8 cellular contexts compared by ENCODE assay signal in genomic region chr6:148866657-148867268, GRCh38.
DNase-seq lines count a peak whose midpoint lies in the region; ATAC-seq and TF ChIP-seq lines count a peak whose summit lies in the region.
"Had no signal": no experiment of that assay in that cellular context is flagged by ENCODE, and none has a peak within 500 bp of the region (broad histone marks: within the 10 kb centered on the region; RNA-seq: fewer than 3 reads in every experiment).

No MANE protein-coding gene starts in this region.

- H3K4me1 Mint-ChIP-seq in stimulated activated effector memory CD8-positive, alpha-beta T cell treated with anti-CD3 and anti-CD28 coated beads, Interleukin-12 subunit alpha, Interleukin-12 subunit beta, amount 100 ng/mL, for 72 hours = peaks cover 64% of the 10 kb centered on the region
- H3K4me1 Mint-ChIP-seq in type B pancreatic cell (ENCODE audit: unreplicated experiment) = peaks cover 8% of the 10 kb centered on the region

- TF ChIP-seq CTCF in type B pancreatic cell (conservative IDR thresholded peaks at IDR 0.05) = no peak

- no peaks in the 10 kb centered on the region for H3K36me3 Mint-ChIP-seq in stimulated activated effector memory CD8-positive, alpha-beta T cell treated with anti-CD3 and anti-CD28 coated beads, Interleukin-12 subunit alpha, Interleukin-12 subunit beta, amount 100 ng/mL, for 72 hours
- no peaks in the 10 kb centered on the region for H3K36me3 Mint-ChIP-seq in type B pancreatic cell

- no peak overlapping the region for H3K27ac Mint-ChIP-seq in stimulated activated effector memory CD8-positive, alpha-beta T cell treated with anti-CD3 and anti-CD28 coated beads, Interleukin-12 subunit alpha, Interleukin-12 subunit beta, amount 100 ng/mL, for 72 hours
- H3K27ac Mint-ChIP-seq in type B pancreatic cell = no peak overlapping the region

- no peak overlapping the region for H3K4me3 Mint-ChIP-seq in stimulated activated effector memory CD8-positive, alpha-beta T cell treated with anti-CD3 and anti-CD28 coated beads, Interleukin-12 subunit alpha, Interleukin-12 subunit beta, amount 100 ng/mL, for 72 hours
- H3K4me3 Mint-ChIP-seq in type B pancreatic cell = no peak overlapping the region

- no peaks in the 10 kb centered on the region for H3K27me3 Mint-ChIP-seq in type B pancreatic cell

- ATAC-seq in HG02571 (IDR thresholded peaks at IDR 0.05; ENCODE audit: unreplicated experiment) (peak; percentile 87), HG03457 (IDR thresholded peaks at IDR 0.05; ENCODE audit: unreplicated experiment) (peak; percentile 92)
- ATAC-seq in stimulated activated effector memory CD8-positive, alpha-beta T cell treated with anti-CD3 and anti-CD28 coated beads, Interleukin-12 subunit alpha, Interleukin-12 subunit beta, amount 100 ng/mL, for 72 hours = peak; percentile 49

- peaks cover 2% of the 10 kb centered on the region for H3K9me3 Mint-ChIP-seq in stimulated activated effector memory CD8-positive, alpha-beta T cell treated with anti-CD3 and anti-CD28 coated beads, Interleukin-12 subunit alpha, Interleukin-12 subunit beta, amount 100 ng/mL, for 72 hours
- H3K9me3 Mint-ChIP-seq in type B pancreatic cell = peaks cover 4% of the 10 kb centered on the region

- DNase-seq in GM19238 (ENCODE audit: insufficient read length, low spot score) = peak; percentile 19
- DNase-seq in stimulated activated effector memory CD8-positive, alpha-beta T cell treated with anti-CD3 and anti-CD28 coated beads, Interleukin-12 subunit alpha, Interleukin-12 subunit beta, amount 100 ng/mL, for 72 hours (ENCODE audit: low spot score in 2 of 2) = no peak
- DNase-seq in GDM1 (lab: John Stamatoyannopoulos, UW) = no peak
- no peak for DNase-seq in type B pancreatic cell (ENCODE audit: extremely low spot score, unreplicated experiment)
- no peak for DNase-seq in 8988T
- DNase-seq: NCI-H2227 treated with DMSO at 0.1 percent for 48 hours had no signal
